In the genomic region with DNA sequence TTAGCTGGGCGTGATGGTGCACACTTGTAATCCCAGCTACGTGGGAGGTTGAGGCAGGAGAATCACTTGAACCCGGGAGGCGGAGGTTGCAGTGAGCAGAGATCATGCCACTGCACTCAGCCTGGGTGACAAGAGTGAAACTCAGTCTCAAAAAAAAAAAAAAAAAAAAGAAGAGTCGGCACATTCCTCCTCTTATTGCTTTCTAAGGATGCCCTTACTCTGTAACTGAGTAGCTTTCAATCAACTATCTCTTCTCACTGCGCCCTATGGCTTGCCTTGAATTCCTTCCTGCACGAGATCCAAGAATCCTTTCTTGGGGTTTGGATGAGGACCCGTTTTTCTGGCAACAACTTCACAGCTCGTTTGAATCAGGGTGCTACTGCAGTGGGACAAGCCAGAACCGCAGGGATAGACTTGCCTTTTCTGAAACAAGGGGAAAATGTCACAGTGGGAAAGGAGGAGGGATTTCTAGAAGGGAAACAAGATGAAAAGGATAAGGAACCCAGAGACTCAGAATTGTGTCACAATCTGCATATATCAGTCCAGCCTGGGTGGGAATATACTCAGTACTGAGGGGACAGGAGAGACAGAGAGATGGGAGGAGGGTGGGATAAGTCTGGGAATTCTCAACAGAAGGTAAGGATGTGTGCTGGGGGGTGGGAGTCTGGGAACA, we compare ENCODE assay signal across 12 cellular contexts. TPM values are rescaled to one million over a fixed set of nuclear protein-coding genes. Genes with fewer than 3 reads are reported as not detected.
DNase-seq lines count a peak whose midpoint lies in the region; ATAC-seq, FAIRE-seq and TF ChIP-seq lines count a peak whose summit lies in the region.
"Had no signal": no experiment of that assay in that cellular context is flagged by ENCODE, and none has a peak within 500 bp of the region (broad histone marks: within the 10 kb centered on the region; RNA-seq: fewer than 3 reads in every experiment).

No MANE protein-coding gene starts in this region.

- peak overlapping the region; percentile 30 for H3K4me2 ChIP-seq in K562 (ENCODE audit: insufficient read depth, low read length)

- TF ChIP-seq RAD21 in K562 (CRISPR knock-in tag; conservative IDR thresholded peaks at IDR 0.05 in 1 of 2, IDR thresholded peaks at IDR 0.05 in 1 of 2) (no peak), liver (IDR thresholded peaks at IDR 0.05) (no peak)

- TF ChIP-seq CTCF in K562 (IDR thresholded peaks at IDR 0.05 in 2 of 3, conservative IDR thresholded peaks at IDR 0.05 in 1 of 3; ENCODE audit: insufficient read depth in 2 of 3, low read depth in 1 of 3, low read length in 3 of 3) = no peak
- no peak for TF ChIP-seq CTCF in liver (IDR thresholded peaks at IDR 0.05; ENCODE audit: low read depth, low read length, missing input control)
- no peak for TF ChIP-seq CTCF in stomach (IDR thresholded peaks at IDR 0.05)
- no peak for TF ChIP-seq CTCF in GM10266 (IDR thresholded peaks at IDR 0.05; ENCODE audit: control insufficient read depth, insufficient read depth, low read depth, missing control alignments)

- H3K79me2 ChIP-seq in K562 (ENCODE audit: control insufficient read depth, insufficient read depth, low read length) = no peaks in the 10 kb centered on the region

- BruUV-seq in K562 (replicated peaks; lab: Mats Ljungman, UMichigan) = no TSS peak

- intact Hi-C loops in K562 (cut with micrococcal nuclease) (no loop called here), stomach (cut with DNase I; ENCODE audit: low total_unique reads) (no loop called here)

- H3K9me1 ChIP-seq in K562 (ENCODE audit: control insufficient read depth, insufficient read depth, low read length) = no peaks in the 10 kb centered on the region

- WGBS in K562 (ENCODE audit: insufficient coverage, low coverage, missing lambda C conversion rate) = 10% methylated on average over 10 of the region's 10 CpGs
- 68% methylated on average over 10 of the region's 10 CpGs for WGBS in liver
- WGBS in stomach, 5 donors = 38 to 52% (median 41%) methylated on average over 10 of the region's 10 CpGs

- peaks cover 6 to 11% of the 10 kb centered on the region in 2 donors for H3K4me1 Mint-ChIP-seq in stimulated activated naive B cell treated with anti-CD40 and anti-IgM and Interleukin-4, amounts not matched to agents 10 μg/mL and 1 μg/mL and 100 μg/mL, for 72 hours

- CTCF ChIA-PET in K562 (lab: Yijun Ruan, JAX; ENCODE audit: low intra/inter-chr PET ratio) = no interaction called here

- H3K36me3 ChIP-seq in H7 (replicated peaks; ENCODE audit: control insufficient read depth, insufficient read depth, low read length) = no peaks in the 10 kb centered on the region
- no peaks in the 10 kb centered on the region for H3K36me3 ChIP-seq in K562 (ENCODE audit: control insufficient read depth, insufficient read depth, low read length)
- H3K36me3 ChIP-seq in liver (ENCODE audit: control insufficient read depth in 4 of 4, insufficient read depth in 3 of 4, low read depth in 1 of 4, low read length in 3 of 4) = no peaks in the 10 kb centered on the region
- H3K36me3 ChIP-seq in stomach = no peaks in the 10 kb centered on the region
- H3K36me3 ChIP-seq: pancreas had no signal

- FAIRE-seq in K562 (lab: Jason Lieb, UNC) = no peak
- FAIRE-seq: islet of Langerhans, pancreas had no signal

- no peak overlapping the region for H3K9ac ChIP-seq in K562 (ENCODE audit: insufficient read depth in 1 of 2, low read depth in 2 of 2, low read length in 2 of 2)
- H3K9ac ChIP-seq in liver (ENCODE audit: low read depth in 1 of 2, low read length in 2 of 2) = peak overlapping the region in 1 of 2 donors; percentile 53

- ATAC-seq in K562 = no peak
- ATAC-seq in stimulated activated naive B cell treated with anti-CD40 and anti-IgM and Interleukin-4, amounts not matched to agents 10 μg/mL and 1 μg/mL and 100 μg/mL, for 72 hours (replicated peaks) = no peak

- H4K20me1 ChIP-seq in K562 (replicated peaks; ENCODE audit: control insufficient read depth, insufficient read depth, low read length) = no peaks in the 10 kb centered on the region

- no peak overlapping the region for H3K27ac ChIP-seq in K562 (ENCODE audit: extremely low read depth, low read depth, low read length)
- peak overlapping the region; percentile 32 to 70 for H3K27ac ChIP-seq in liver (ENCODE audit: low read depth in 1 of 2, low read length in 2 of 2)
- peak overlapping the region; percentile 78 to 94 (median 81) for H3K27ac ChIP-seq in stomach

- POLR2A ChIA-PET in K562 (lab: Yijun Ruan, JAX) = interaction anchor here (0.5 to 1.2 kb wide), 3 partner anchors 28 to 112 kb away, joined by 3 to 4 read pairs (median 3); no protein-coding TSS in a partner anchor

- H2AFZ ChIP-seq in K562 (ENCODE audit: low read depth, low read length) = 0 out of 2 replicates have a peak overlapping the region, but pooled peaks have one; percentile 25

- H3K9me3 Mint-ChIP-seq in stimulated activated naive B cell treated with anti-CD40 and anti-IgM and Interleukin-4, amounts not matched to agents 10 μg/mL and 1 μg/mL and 100 μg/mL, for 72 hours = no peaks in the 10 kb centered on the region

- no peak for TF ChIP-seq POLR2A in K562 (conservative IDR thresholded peaks at IDR 0.05)
- no peak for TF ChIP-seq POLR2A in stomach (IDR thresholded peaks at IDR 0.05)

- no peaks in the 10 kb centered on the region; the same call in 1 of the 2 replicates for H3K27me3 ChIP-seq in H7 (ENCODE audit: control insufficient read depth, insufficient read depth, low read length)
- peaks cover 3 to 4% of the 10 kb centered on the region in 2 experiments; a peak in 1 of 5 replicates for H3K27me3 ChIP-seq in K562 (ENCODE audit: control insufficient read depth in 2 of 2, insufficient read depth in 2 of 2, low read length in 2 of 2)
- H3K27me3 ChIP-seq in liver (ENCODE audit: control insufficient read depth in 4 of 4, insufficient read depth in 4 of 4, low read length in 3 of 4) = no peaks in the 10 kb centered on the region
- peaks cover 0 to 28% (median 0%) of the 10 kb centered on the region in 3 donors for H3K27me3 ChIP-seq in stomach
- H3K27me3 ChIP-seq: pancreas had no signal

- DNase-seq in H7 = no peak
- no peak for DNase-seq in K562 (ENCODE audit: extremely low read depth in 1 of 4, low spot score in 3 of 4)
- no peak for DNase-seq in stomach
- DNase-seq in NCI-H2171 (lab: John Stamatoyannopoulos, UW) = no peak
- no peak for DNase-seq in GM10266 (ENCODE audit: extremely low spot score)
- DNase-seq in stimulated activated naive B cell treated with anti-CD40 and anti-IgM and Interleukin-4, amounts not matched to agents 10 μg/mL and 1 μg/mL and 100 μg/mL, for 72 hours = no peak
- DNase-seq: activated CD8-positive, alpha-beta memory T cell treated with anti-CD3 and anti-CD28 coated beads for 24 hours; NCI-H1417; T-helper 1 cell had no signal

- no peaks in the 10 kb centered on the region for H3K36me3 Mint-ChIP-seq in stimulated activated naive B cell treated with anti-CD40 and anti-IgM and Interleukin-4, amounts not matched to agents 10 μg/mL and 1 μg/mL and 100 μg/mL, for 72 hours

- no peak overlapping the region for H3K27ac Mint-ChIP-seq in stimulated activated naive B cell treated with anti-CD40 and anti-IgM and Interleukin-4, amounts not matched to agents 10 μg/mL and 1 μg/mL and 100 μg/mL, for 72 hours

- in situ Hi-C loops in K562 (cut with MboI) = no loop called here

- no peak overlapping the region for H3K4me3 Mint-ChIP-seq in stimulated activated naive B cell treated with anti-CD40 and anti-IgM and Interleukin-4, amounts not matched to agents 10 μg/mL and 1 μg/mL and 100 μg/mL, for 72 hours

- TF ChIP-seq EP300 in K562 (IDR thresholded peaks at IDR 0.05; ENCODE audit: low read length) (no peak), stomach (IDR thresholded peaks at IDR 0.05) (no peak)

- peak overlapping the region; percentile 22; the same call in 1 of the 2 replicates for H3K4me3 ChIP-seq in H7 (ENCODE audit: insufficient read depth, low read depth, low read length)
- no peak overlapping the region for H3K4me3 ChIP-seq in K562
- H3K4me3 ChIP-seq in liver (ENCODE audit: low read depth in 1 of 3, low read length in 3 of 3) = no peak overlapping the region
- H3K4me3 ChIP-seq in stomach = peak overlapping the region in 2 of 4 donors; percentile 4 to 15
- H3K4me3 ChIP-seq: pancreas had no signal

- peaks cover 23 to 36% of the 10 kb centered on the region in 2 donors for H3K27me3 Mint-ChIP-seq in stimulated activated naive B cell treated with anti-CD40 and anti-IgM and Interleukin-4, amounts not matched to agents 10 μg/mL and 1 μg/mL and 100 μg/mL, for 72 hours

- H3K4me1 ChIP-seq in K562 (replicated peaks in 1 of 2; ENCODE audit: control insufficient read depth in 2 of 2, insufficient read depth in 2 of 2, low read length in 2 of 2) (peaks cover 9 to 13% of the 10 kb centered on the region in 2 experiments; a peak in 3 of 5 replicates), liver (ENCODE audit: control insufficient read depth in 4 of 4, insufficient read depth in 4 of 4, low read length in 3 of 4) (peaks cover 28 to 48% (median 37%) of the 10 kb centered on the region in 4 donors), stomach (peaks cover 14 to 35% (median 26%) of the 10 kb centered on the region in 4 donors)

- H3K9me3 ChIP-seq in K562 (replicated peaks; ENCODE audit: control insufficient read depth, insufficient read depth, low read depth, low read length) = no peaks in the 10 kb centered on the region
- no peaks in the 10 kb centered on the region for H3K9me3 ChIP-seq in liver (ENCODE audit: control insufficient read depth in 4 of 4, low read length in 3 of 4)
- H3K9me3 ChIP-seq in stomach = no peaks in the 10 kb centered on the region
- H3K9me3 ChIP-seq: pancreas had no signal

RNA-seq across cellular contexts. Expression of gene RND1, which starts 16.1 kb away (rescaled TPM):
- 0.94 and 3.0 TPM in 2 replicates for total RNA-seq in H7 (2014; rRNA removed; shearing (Covaris generic))
- total RNA-seq in K562 (2011; cell fraction: chromatin; rRNA removed; ENCODE audit: low replicate concordance) = 0.79 and 2.5 TPM in 2 replicates
- 1.6 and 2.5 TPM in 2 replicates for total RNA-seq in K562 (2011; cell fraction: nucleolus; rRNA removed)
- 1.1 and 2.4 TPM in 2 replicates for total RNA-seq in K562 (2011; cell fraction: nucleoplasm; rRNA removed)
- 0.33 and 0.73 TPM in 2 replicates for total RNA-seq in K562 (2014; rRNA removed)
- 0.06 and 0.22 TPM in 2 replicates for total RNA-seq in K562 (2014; rRNA removed; fragmentation: Illumina TruSeq; extraction: Trizol)
- total RNA-seq in K562 (2015; rRNA removed; fragmentation: Illumina TruSeq; extraction: Trizol) = 0.18 and 0.23 TPM in 2 replicates
- total RNA-seq in K562 (2021) = 0.36 and 0.78 TPM in 2 replicates
- polyA plus RNA-seq in K562 (2011; rRNA removed) = 0.56 and 0.58 TPM in 2 replicates
- polyA plus RNA-seq in K562 (2011; cell fraction: cytosol; rRNA removed) = 0.37 and 0.46 TPM in 2 replicates
- polyA plus RNA-seq in K562 (2011; cell fraction: nucleus; rRNA removed) = 0.79 and 1.0 TPM in 2 replicates
- 0.49 and 0.80 TPM in 2 replicates for polyA plus RNA-seq in K562 (2012)
- 0.48 and 0.58 TPM in 2 replicates for polyA plus RNA-seq in K562 (2014; fragmentation: Illumina TruSeq; extraction: Trizol)
- polyA plus RNA-seq in K562 (2014; fragmentation: Nextera tagmentation; extraction: Ambion mirVana) = not detected
- 0.60 TPM in 1 of 2 replicates, not detected in the other for polyA plus RNA-seq in K562 (2014; rRNA removed)
- 0.63 and 0.77 TPM in 2 replicates for polyA minus RNA-seq in K562 (2011; rRNA and poly(A)+ RNA removed)
- polyA minus RNA-seq in K562 (2011; cell fraction: cytosol; rRNA and poly(A)+ RNA removed) = 1.7 TPM in 1 of 2 replicates, not detected in the other
- 0.67 and 1.6 TPM in 2 replicates for polyA minus RNA-seq in K562 (2011; cell fraction: nucleus; rRNA and poly(A)+ RNA removed)
- total RNA-seq in liver = 1 to 10 TPM; 7.7 to 8.5 TPM
- 10 to 100 TPM in 1 of 2 donors, 1 to 10 TPM in 1; 8.5 to 16.5 TPM for polyA plus RNA-seq in liver
- total RNA-seq in stomach = 10 to 100 TPM in 1 of 5 donors, 1 to 10 TPM in 3, not detected in 1; 3.5 to 21.0 (median 5.0) TPM
- 10 to 100 TPM; 12.2 to 20.5 (median 20.5) TPM for polyA plus RNA-seq in stomach

RNA-seq across cellular contexts. Expression of gene DDX23, which starts 29.8 kb away (rescaled TPM):
- total RNA-seq in H7 (2014; rRNA removed; shearing (Covaris generic)) = 101 and 106 TPM in 2 replicates
- 275 and 454 TPM in 2 replicates for total RNA-seq in K562 (2011; cell fraction: chromatin; rRNA removed; ENCODE audit: low replicate concordance)
- total RNA-seq in K562 (2011; cell fraction: nucleolus; rRNA removed) = 148 and 163 TPM in 2 replicates
- 175 and 185 TPM in 2 replicates for total RNA-seq in K562 (2011; cell fraction: nucleoplasm; rRNA removed)
- total RNA-seq in K562 (2014; rRNA removed) = 104 and 118 TPM in 2 replicates
- 100 and 107 TPM in 2 replicates for total RNA-seq in K562 (2014; rRNA removed; fragmentation: Illumina TruSeq; extraction: Trizol)
- total RNA-seq in K562 (2015; rRNA removed; fragmentation: Illumina TruSeq; extraction: Trizol) = 124 and 129 TPM in 2 replicates
- total RNA-seq in K562 (2021) = 97.9 and 116 TPM in 2 replicates
- 89.3 and 99.5 TPM in 2 replicates for polyA plus RNA-seq in K562 (2011; rRNA removed)
- polyA plus RNA-seq in K562 (2011; cell fraction: cytosol; rRNA removed) = 71.2 and 71.3 TPM in 2 replicates
- 216 and 219 TPM in 2 replicates for polyA plus RNA-seq in K562 (2011; cell fraction: nucleus; rRNA removed)
- 86.0 and 150 TPM in 2 replicates for polyA plus RNA-seq in K562 (2012)
- 108 and 138 TPM in 2 replicates for polyA plus RNA-seq in K562 (2014; fragmentation: Illumina TruSeq; extraction: Trizol)
- 10 to 100 TPM; 32.4 to 65.9 TPM for polyA plus RNA-seq in K562 (2014; fragmentation: Nextera tagmentation; extraction: Ambion mirVana)
- 87.0 and 94.0 TPM in 2 replicates for polyA plus RNA-seq in K562 (2014; rRNA removed)
- 92.0 and 95.2 TPM in 2 replicates for polyA minus RNA-seq in K562 (2011; rRNA and poly(A)+ RNA removed)
- 37.9 and 40.8 TPM in 2 replicates for polyA minus RNA-seq in K562 (2011; cell fraction: cytosol; rRNA and poly(A)+ RNA removed)
- polyA minus RNA-seq in K562 (2011; cell fraction: nucleus; rRNA and poly(A)+ RNA removed) = 50.4 and 73.4 TPM in 2 replicates
- total RNA-seq in liver = 10 to 100 TPM; 34.4 to 60.6 TPM
- polyA plus RNA-seq in liver = 10 to 100 TPM; 16.9 to 25.1 TPM
- total RNA-seq in stomach = 10 to 100 TPM; 31.3 to 88.1 (median 82.2) TPM
- polyA plus RNA-seq in stomach = 10 to 100 TPM; 30.3 to 41.7 (median 34.2) TPM

RNA-seq across cellular contexts. Expression of gene FKBP11, which starts 43.5 kb away (rescaled TPM):
- total RNA-seq in H7 (2014; rRNA removed; shearing (Covaris generic)) = 10.8 and 16.5 TPM in 2 replicates
- total RNA-seq in K562 (2011; cell fraction: chromatin; rRNA removed; ENCODE audit: low replicate concordance) = 49.5 and 66.4 TPM in 2 replicates
- 31.7 and 34.0 TPM in 2 replicates for total RNA-seq in K562 (2011; cell fraction: nucleolus; rRNA removed)
- total RNA-seq in K562 (2011; cell fraction: nucleoplasm; rRNA removed) = 46.3 and 64.2 TPM in 2 replicates
- total RNA-seq in K562 (2014; rRNA removed) = 2.3 TPM in 2 replicates
- 5.4 and 6.6 TPM in 2 replicates for total RNA-seq in K562 (2014; rRNA removed; fragmentation: Illumina TruSeq; extraction: Trizol)
- 5.8 TPM in 2 replicates for total RNA-seq in K562 (2015; rRNA removed; fragmentation: Illumina TruSeq; extraction: Trizol)
- 6.8 and 7.4 TPM in 2 replicates for total RNA-seq in K562 (2021)
- polyA plus RNA-seq in K562 (2011; rRNA removed) = 7.8 and 9.1 TPM in 2 replicates
- 4.4 and 4.5 TPM in 2 replicates for polyA plus RNA-seq in K562 (2011; cell fraction: cytosol; rRNA removed)
- 24.8 and 36.7 TPM in 2 replicates for polyA plus RNA-seq in K562 (2011; cell fraction: nucleus; rRNA removed)
- 5.0 and 5.9 TPM in 2 replicates for polyA plus RNA-seq in K562 (2012)
- polyA plus RNA-seq in K562 (2014; fragmentation: Illumina TruSeq; extraction: Trizol) = 5.3 and 5.6 TPM in 2 replicates
- 1 to 10 TPM; 1.6 to 3.3 TPM for polyA plus RNA-seq in K562 (2014; fragmentation: Nextera tagmentation; extraction: Ambion mirVana)
- 7.4 and 8.2 TPM in 2 replicates for polyA plus RNA-seq in K562 (2014; rRNA removed)
- 7.7 and 7.9 TPM in 2 replicates for polyA minus RNA-seq in K562 (2011; rRNA and poly(A)+ RNA removed)
- 4.7 and 5.7 TPM in 2 replicates for polyA minus RNA-seq in K562 (2011; cell fraction: cytosol; rRNA and poly(A)+ RNA removed)
- polyA minus RNA-seq in K562 (2011; cell fraction: nucleus; rRNA and poly(A)+ RNA removed) = 8.1 and 10.2 TPM in 2 replicates
- 10 to 100 TPM; 28.6 to 37.3 TPM for total RNA-seq in liver
- polyA plus RNA-seq in liver = 100 to 1,000 TPM in 1 of 2 donors, 10 to 100 TPM in 1; 92.5 to 162 TPM
- 10 to 100 TPM in 3 of 5 donors, 1 to 10 TPM in 2; 7.6 to 53.6 (median 16.0) TPM for total RNA-seq in stomach
- polyA plus RNA-seq in stomach = 10 to 100 TPM; 32.7 to 63.6 (median 47.7) TPM
